ENCODE assay signal across 7 cellular contexts in genomic region chr11:29916040-29916439, GRCh38.
"Had no signal": no experiment of that assay in that cellular context is flagged by ENCODE, and none has a peak within 500 bp of the region (broad histone marks: within the 10 kb centered on the region; RNA-seq: fewer than 3 reads in every experiment).

No MANE protein-coding gene starts in this region.

- H3K4me2 ChIP-seq: GM23338 had no signal

- FAIRE-seq: H1, H54, HTR-8/SVneo had no signal

- DNase-seq: H9, HCEC 1CT, KBM-7 had no signal

- H3K4me3 ChIP-seq: GM23338 had no signal

- ATAC-seq: GM23338 had no signal
